Comparison of ENCODE assay signal across 13 cellular contexts in genomic region chr12:92624236-92624635, GRCh38.
DNase-seq lines count a peak whose midpoint lies in the region; ATAC-seq and TF ChIP-seq lines count a peak whose summit lies in the region.
"Had no signal": no experiment of that assay in that cellular context is flagged by ENCODE, and none has a peak within 500 bp of the region (broad histone marks: within the 10 kb centered on the region; RNA-seq: fewer than 3 reads in every experiment).

No MANE protein-coding gene starts in this region.

- peaks cover 0 to 3% (median 0%) of the 10 kb centered on the region in 12 donors for H3K9me3 ChIP-seq in heart left ventricle
- H3K9me3 ChIP-seq: esophagus muscularis mucosa, upper lobe of right lung had no signal

- peaks cover 11% of the 10 kb centered on the region for H3K9me3 Mint-ChIP-seq in mesothelial cell of epicardium

- H3K27ac ChIP-seq in brain microvascular endothelial cell (peak overlapping the region; percentile 32), heart left ventricle (no peak overlapping the region)
- H3K27ac ChIP-seq: esophagus muscularis mucosa, upper lobe of right lung had no signal

- no peak for TF ChIP-seq POLR2A in heart left ventricle (IDR thresholded peaks at IDR 0.05)

- TF ChIP-seq CTCF in brain microvascular endothelial cell (IDR thresholded peaks at IDR 0.05; ENCODE audit: low read depth, low read length, missing control alignments) (no peak), mesothelial cell of epicardium (IDR thresholded peaks at IDR 0.05; ENCODE audit: unreplicated experiment) (no peak), heart left ventricle (IDR thresholded peaks at IDR 0.05) (no peak)

- peaks cover 10% of the 10 kb centered on the region for H3K4me1 Mint-ChIP-seq in mesothelial cell of epicardium

- no peaks in the 10 kb centered on the region for H3K36me3 ChIP-seq in brain microvascular endothelial cell (replicated peaks)
- no peaks in the 10 kb centered on the region for H3K36me3 ChIP-seq in heart left ventricle
- H3K36me3 ChIP-seq: esophagus muscularis mucosa, upper lobe of right lung had no signal

- H3K27me3 ChIP-seq in brain microvascular endothelial cell (replicated peaks) (no peaks in the 10 kb centered on the region), heart left ventricle (no peaks in the 10 kb centered on the region)
- H3K27me3 ChIP-seq: esophagus muscularis mucosa, upper lobe of right lung had no signal

- peak overlapping the region; percentile 51 for H3K27ac Mint-ChIP-seq in mesothelial cell of epicardium

- intact Hi-C loops in heart left ventricle (cut with DNase I), result no loop called here

- in situ Hi-C loops in Caki2 (cut with HindIII; ENCODE audit: low pct_unique_long_range_greater_than_20kb, low sequenced_read_pairs), result no loop called here
- in situ Hi-C loops in brain microvascular endothelial cell (cut with HindIII; ENCODE audit: low pct_ligation_motif_present, low sequenced_read_pairs), result no loop called here

- H3K36me3 Mint-ChIP-seq in mesothelial cell of epicardium, result no peaks in the 10 kb centered on the region

- DNase-seq in Caki2 (ENCODE audit: low read depth), result peak; percentile 41
- peak; percentile 97 for DNase-seq in NCI-H82 (lab: John Stamatoyannopoulos, UW)
- peak; percentile 66 for DNase-seq in brain microvascular endothelial cell
- no peak for DNase-seq in mesothelial cell of epicardium (ENCODE audit: low spot score in 2 of 2, unreplicated experiment in 2 of 2)
- DNase-seq in activated naive CD4-positive, alpha-beta T cell (lab: John Stamatoyannopoulos, UW), result no peak
- DNase-seq in heart left ventricle, result no peak
- no peak for DNase-seq in ureter (ENCODE audit: low spot score)
- DNase-seq: activated naive CD4-positive, alpha-beta T cell treated with Interleukin-2 at 50 U/mL for 16 hours; NCI-H345; T-helper 2 cell; upper lobe of right lung had no signal

- no peak overlapping the region for H3K4me3 Mint-ChIP-seq in mesothelial cell of epicardium

- H3K4me3 ChIP-seq in brain microvascular endothelial cell (ENCODE audit: low read depth, low read length) (no peak overlapping the region), heart left ventricle (no peak overlapping the region)
- H3K4me3 ChIP-seq: esophagus muscularis mucosa, upper lobe of right lung had no signal

- WGBS in heart left ventricle, 4 donors, result 79 to 95% (median 87%) methylated on average over 1 of the region's 1 CpG

- ATAC-seq in heart left ventricle (no peak), GM21717 (IDR thresholded peaks at IDR 0.05; ENCODE audit: unreplicated experiment) (no peak)
- ATAC-seq: upper lobe of right lung had no signal

- H3K4me1 ChIP-seq in heart left ventricle, result no peaks in the 10 kb centered on the region

- H3K27me3 Mint-ChIP-seq in mesothelial cell of epicardium (ENCODE audit: low read depth), result no peaks in the 10 kb centered on the region

Comparison
In these comparisons a context has a peak if more than half of its experiments do, and no peak if none do; other contexts are left out.
1. DNase-seq: peak in Caki2 (single experiment), NCI-H82 (single experiment) and brain microvascular endothelial cell (single experiment); none in mesothelial cell of epicardium (0 of 2), activated naive CD4-positive, alpha-beta T cell (0 of 4), heart left ventricle (0 of 5) and ureter (single experiment).